9 cellular contexts compared by ENCODE assay signal in the genomic region with DNA sequence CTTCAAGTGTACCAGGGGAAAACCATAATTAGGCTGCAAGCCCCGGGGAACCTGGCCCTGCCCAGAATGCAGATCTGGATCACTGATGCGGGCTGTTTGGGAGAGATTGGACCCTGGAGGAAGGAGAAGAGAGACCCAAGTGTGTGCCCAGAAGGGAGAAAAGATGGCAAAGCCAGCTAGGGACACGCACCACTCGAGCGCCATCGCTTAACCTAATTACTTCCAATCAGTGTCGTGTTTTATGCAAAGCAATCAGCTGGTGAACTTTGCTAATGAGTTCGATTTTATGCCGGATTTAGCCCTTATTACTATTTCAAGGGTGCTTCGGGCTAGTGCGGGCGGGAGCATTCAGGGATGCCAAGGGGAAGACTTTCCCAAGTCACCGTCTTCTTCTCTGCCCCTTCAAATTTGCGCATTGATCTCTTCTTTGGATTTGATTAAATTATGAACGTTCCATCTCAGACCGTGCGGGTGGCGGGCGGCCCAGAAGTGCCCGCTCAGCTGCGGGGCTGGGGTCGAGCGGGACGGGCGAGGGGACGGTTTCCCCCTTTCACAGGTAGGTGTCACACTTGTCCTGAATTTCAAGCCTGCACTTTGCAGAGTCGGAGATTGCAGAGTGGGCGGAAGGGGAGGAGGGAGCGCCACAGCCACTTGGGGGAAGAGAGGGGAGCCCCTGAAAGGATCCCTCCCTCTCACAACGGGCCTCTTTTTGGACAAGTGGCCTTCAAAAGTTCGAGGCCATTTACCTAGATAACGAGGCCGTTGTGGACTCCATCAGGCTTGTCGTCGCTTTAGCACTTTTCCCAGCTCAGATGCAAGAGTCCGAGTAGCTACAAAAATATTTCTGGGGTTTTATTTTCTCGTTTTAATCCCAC. TPM values are rescaled to one million over a fixed set of nuclear protein-coding genes. Genes with fewer than 3 reads are reported as not detected.
DNase-seq lines count a peak whose midpoint lies in the region; ATAC-seq and TF ChIP-seq lines count a peak whose summit lies in the region.
"Had no signal": no experiment of that assay in that cellular context is flagged by ENCODE, and none has a peak within 500 bp of the region (broad histone marks: within the 10 kb centered on the region; RNA-seq: fewer than 3 reads in every experiment).

No MANE protein-coding gene starts in this region.

- BruUV-seq in Caco-2 (replicated peaks; lab: Mats Ljungman, UMichigan): no TSS peak

- H3K9me3 Mint-ChIP-seq in Caco-2 (ENCODE audit: unreplicated experiment): no peaks in the 10 kb centered on the region
- no peaks in the 10 kb centered on the region for H3K9me3 Mint-ChIP-seq in HFFc6
- H3K9me3 Mint-ChIP-seq in mesothelial cell of epicardium: no peaks in the 10 kb centered on the region
- H3K9me3 Mint-ChIP-seq: stimulated activated naive CD8-positive, alpha-beta T cell treated with anti-CD3 and anti-CD28 coated beads, Interleukin-15, amount 100 ng/mL, for 72 hours had no signal

- peaks cover 78% of the 10 kb centered on the region for H3K36me3 Mint-ChIP-seq in Caco-2 (ENCODE audit: insufficient read depth, unreplicated experiment)
- H3K36me3 Mint-ChIP-seq in HFFc6 (ENCODE audit: low read depth): peaks cover 24% of the 10 kb centered on the region
- H3K36me3 Mint-ChIP-seq in mesothelial cell of epicardium: peaks cover 10% of the 10 kb centered on the region

- no peaks in the 10 kb centered on the region for H3K27me3 ChIP-seq in Caco-2 (replicated peaks; ENCODE audit: control insufficient read depth, insufficient read depth, low read length)

- peak overlapping the region; percentile 19 for H3K4me3 Mint-ChIP-seq in Caco-2 (ENCODE audit: unreplicated experiment)
- peak overlapping the region; percentile 89 for H3K4me3 Mint-ChIP-seq in HFFc6
- H3K4me3 Mint-ChIP-seq in mesothelial cell of epicardium: peak overlapping the region; percentile 83
- H3K4me3 Mint-ChIP-seq: stimulated activated naive CD8-positive, alpha-beta T cell treated with anti-CD3 and anti-CD28 coated beads, Interleukin-15, amount 100 ng/mL, for 72 hours had no signal

- no peak overlapping the region for H3K4me3 ChIP-seq in Caco-2 (ENCODE audit: low read depth, low read length)

- no peaks in the 10 kb centered on the region for H3K27me3 Mint-ChIP-seq in Caco-2 (ENCODE audit: insufficient read depth, unreplicated experiment)
- H3K27me3 Mint-ChIP-seq in HFFc6 (ENCODE audit: insufficient read depth): peaks cover 5% of the 10 kb centered on the region
- peaks cover 67% of the 10 kb centered on the region for H3K27me3 Mint-ChIP-seq in mesothelial cell of epicardium (ENCODE audit: low read depth)

- POLR2A ChIA-PET in Caco-2 (lab: Charles Lee): no interaction called here

- H3K9me3 ChIP-seq in Caco-2: no peaks in the 10 kb centered on the region

- CTCF ChIA-PET in Caco-2 (lab: Charles Lee): no interaction called here

- peak in 1 of 2 experiments; percentile 40 for DNase-seq in Caco-2
- no peak for DNase-seq in HFFc6
- peak; percentile 79 for DNase-seq in ecto neural progenitor cell (ENCODE audit: low spot score)
- peak in 1 of 2 experiments; percentile 62 for DNase-seq in mesothelial cell of epicardium (ENCODE audit: low spot score in 2 of 2, unreplicated experiment in 2 of 2)
- DNase-seq in globus pallidus (ENCODE audit: low spot score): no peak
- DNase-seq in left colon: no peak
- DNase-seq in activated CD8-positive, alpha-beta memory T cell treated with anti-CD3 and anti-CD28 coated beads, Interleukin-2, amount 50 U/mL, for 48 hours: no peak
- DNase-seq: stimulated activated naive CD8-positive, alpha-beta T cell treated with anti-CD3 and anti-CD28 coated beads, Interleukin-15, amount 100 ng/mL, for 72 hours had no signal

- intact Hi-C loops in Caco-2 (cut with micrococcal nuclease; ENCODE audit: unreplicated experiment): loop anchor here (10.0 kb wide), 1 partner anchor 440 kb away; no protein-coding TSS in a partner anchor
- intact Hi-C loops in left colon (cut with DNase I, micrococcal nuclease): no loop called here

- ATAC-seq in HG03457 (IDR thresholded peaks at IDR 0.05; ENCODE audit: unreplicated experiment): no peak
- no peak for ATAC-seq in left colon
- ATAC-seq: stimulated activated naive CD8-positive, alpha-beta T cell treated with anti-CD3 and anti-CD28 coated beads, Interleukin-15, amount 100 ng/mL, for 72 hours had no signal

- H3K27ac Mint-ChIP-seq in Caco-2 (ENCODE audit: unreplicated experiment) (no peak overlapping the region), HFFc6 (peak overlapping the region; percentile 78; the same call in 1 of the 2 replicates), mesothelial cell of epicardium (peak overlapping the region; percentile 81)
- H3K27ac Mint-ChIP-seq: stimulated activated naive CD8-positive, alpha-beta T cell treated with anti-CD3 and anti-CD28 coated beads, Interleukin-15, amount 100 ng/mL, for 72 hours had no signal

- TF ChIP-seq CTCF in Caco-2 (IDR thresholded peaks at IDR 0.05; ENCODE audit: insufficient read depth in 1 of 2, low read depth in 1 of 2, low read length in 1 of 2, severe bottlenecking in 1 of 2, unreplicated experiment in 1 of 2): peak; percentile 37
- TF ChIP-seq CTCF in HFFc6 (IDR thresholded peaks at IDR 0.05): peak; percentile 39; the same call in 1 of the 2 replicates
- TF ChIP-seq CTCF in mesothelial cell of epicardium (IDR thresholded peaks at IDR 0.05; ENCODE audit: unreplicated experiment): no peak

- peaks cover 5% of the 10 kb centered on the region; the same call in 1 of the 2 replicates for H3K4me1 ChIP-seq in Caco-2

- peaks cover 2% of the 10 kb centered on the region; the same call in 1 of the 2 replicates for H3K36me3 ChIP-seq in Caco-2 (ENCODE audit: control insufficient read depth, insufficient read depth, low read length)

- peaks cover 6% of the 10 kb centered on the region for H3K4me1 Mint-ChIP-seq in Caco-2 (ENCODE audit: low read depth, unreplicated experiment)
- H3K4me1 Mint-ChIP-seq in HFFc6 (ENCODE audit: low read depth): peaks cover 28% of the 10 kb centered on the region
- peaks cover 68% of the 10 kb centered on the region for H3K4me1 Mint-ChIP-seq in mesothelial cell of epicardium

RNA-seq across cellular contexts. Expression of a gene that starts 4.1 kb away (rescaled TPM):
- total RNA-seq in Caco-2 (2022) (27.7 and 28.7 TPM in 2 replicates), mesothelial cell of epicardium (14.6 to 17.8 TPM (median 16.3 TPM) in 3 replicates), left colon (not detected)
- 1 to 10 TPM; 4.5 to 5.7 (median 4.7) TPM for total RNA-seq in HFFc6 (2021; fragmentation: NEBNext Ultra II Directional; extraction: Animal tissue kit (Norgen Biotek cat#: 25700))

Comparison
In these comparisons a context has a peak if more than half of its experiments do, and no peak if none do; other contexts are left out.
1. H3K4me3 Mint-ChIP-seq: peak in every context shown above with its lines; median percentile 89 in HFFc6; 83 in mesothelial cell of epicardium; 19 in Caco-2.
2. RNA of a gene that starts 4.1 kb away (total RNA-seq): 27.7 to 28.7 TPM in Caco-2, 14.6 to 17.8 TPM in mesothelial cell of epicardium and 4.5 to 5.7 TPM in HFFc6; not detected in left colon; every median in the first group is over 4 times any median in the second.